In the genomic region with DNA sequence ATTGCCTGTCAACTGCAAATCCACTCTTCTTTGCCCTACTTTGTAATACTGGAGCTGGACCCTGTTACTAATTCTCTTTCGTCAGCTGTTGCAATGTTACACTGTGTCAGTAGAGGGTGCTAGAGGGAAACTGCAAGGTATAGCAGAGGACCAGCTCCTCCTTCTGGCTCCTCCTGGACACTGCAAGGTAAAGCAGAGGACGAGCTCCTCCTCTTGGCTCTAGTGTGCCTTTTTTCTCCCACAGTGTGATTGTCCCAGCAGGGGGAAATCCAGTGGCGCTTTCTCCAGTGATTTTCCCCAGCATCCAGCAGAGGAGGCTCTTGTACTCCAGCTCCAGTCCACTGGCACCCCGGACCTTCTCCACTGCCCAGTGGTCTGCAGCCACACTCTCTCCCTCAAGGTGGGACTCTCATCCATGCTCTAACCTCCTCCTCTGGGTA, we compare ENCODE assay signal across 8 cellular contexts.
DNase-seq lines count a peak whose midpoint lies in the region; ATAC-seq and TF ChIP-seq lines count a peak whose summit lies in the region.

No MANE protein-coding gene starts in this region.

- H4K20me1 ChIP-seq in SK-N-SH (ENCODE audit: insufficient read depth), result no peaks in the 10 kb centered on the region

- no peak overlapping the region for H3K27ac Mint-ChIP-seq in activated naive CD4-positive, alpha-beta T cell treated with anti-CD3 and anti-CD28 coated beads, Interleukin-2, amount 10 ng/mL, durations not matched to agents 7 days and 5 days

- DNase-seq in NCI-H1092 treated with DMSO at 0.1 percent for 48 hours (lab: John Stamatoyannopoulos, UW) (peak; percentile 71), SK-N-SH (peak; percentile 86), Right ventricle myocardium inferior (ENCODE audit: missing footprints) (peak; percentile 79), prostate gland (ENCODE audit: low spot score) (peak; percentile 76), aorta (peak; percentile 89 to 90)
- peak; percentile 93 for DNase-seq in activated naive CD4-positive, alpha-beta T cell treated with anti-CD3 and anti-CD28 coated beads, Interleukin-2, amount 10 ng/mL, durations not matched to agents 7 days and 5 days

- H3K79me2 ChIP-seq in SK-N-SH (ENCODE audit: insufficient read depth), result no peaks in the 10 kb centered on the region

- H3K4me3 ChIP-seq in SK-N-SH (ENCODE audit: low read depth in 2 of 2, low read length in 1 of 2) (peak overlapping the region in 1 of 2 experiments; percentile 14; a peak in 1 of 4 replicates), prostate gland (no peak overlapping the region), aorta (ENCODE audit: low read length in 2 of 2) (no peak overlapping the region)

- POLR2A ChIA-PET in SK-N-SH (lab: Yijun Ruan, JAX), result interaction anchor here (0.9 kb wide), 1 partner anchor 547 kb away, joined by 6 read pairs; no protein-coding TSS in a partner anchor

- H3K9me3 ChIP-seq in SK-N-SH (no peaks in the 10 kb centered on the region), prostate gland (no peaks in the 10 kb centered on the region), aorta (ENCODE audit: control insufficient read depth, low read length) (no peaks in the 10 kb centered on the region)

- CTCF ChIA-PET in SK-N-SH (lab: Yijun Ruan, JAX), result interaction anchor here (0.5 to 16.8 kb wide), 156 partner anchors 9 to 812 kb away, joined by 3 to 573 read pairs (median 4); a partner anchor contains a TSS
- CTCF ChIA-PET in activated naive CD4-positive, alpha-beta T cell treated with anti-CD3 and anti-CD28 coated beads, Interleukin-2, amount 10 ng/mL, durations not matched to agents 7 days and 5 days (lab: Charles Lee), result interaction anchor here (0.5 to 14.7 kb wide), 80 partner anchors 10 to 811 kb away, joined by 3 to 535 read pairs (median 5); a partner anchor contains a TSS

- H3K4me1 ChIP-seq in SK-N-SH (ENCODE audit: control insufficient read depth in 1 of 2, insufficient read depth in 2 of 2, low read depth in 1 of 2, low read length in 1 of 2), result peaks cover 0 to 3% of the 10 kb centered on the region in 2 experiments; a peak in 1 of 4 replicates
- H3K4me1 ChIP-seq in prostate gland (replicated peaks), result no peaks in the 10 kb centered on the region
- H3K4me1 ChIP-seq in aorta (ENCODE audit: control insufficient read depth in 1 of 2, insufficient read depth in 2 of 2, low read length in 2 of 2), result no peaks in the 10 kb centered on the region

- H3K4me2 ChIP-seq in SK-N-SH, result no peak overlapping the region

- 5% methylated on average over 4 of the region's 4 CpGs for WGBS in SK-N-SH (ENCODE audit: low lambda C conversion rate)
- 25% methylated on average over 4 of the region's 4 CpGs for WGBS in prostate gland
- WGBS in aorta, 2 donors, result 23 to 28% methylated on average over 4 of the region's 4 CpGs

- H3K27me3 ChIP-seq in SK-N-SH (ENCODE audit: insufficient read depth) (no peaks in the 10 kb centered on the region), prostate gland (replicated peaks; ENCODE audit: insufficient read depth) (no peaks in the 10 kb centered on the region), aorta (ENCODE audit: control insufficient read depth in 1 of 2, insufficient read depth in 2 of 2, low read length in 1 of 2) (no peaks in the 10 kb centered on the region)

- H3K27me3 Mint-ChIP-seq in activated naive CD4-positive, alpha-beta T cell treated with anti-CD3 and anti-CD28 coated beads, Interleukin-2, amount 10 ng/mL, durations not matched to agents 7 days and 5 days, result peaks cover 5% of the 10 kb centered on the region

- H3K9ac ChIP-seq in SK-N-SH, result no peak overlapping the region

- H3K36me3 Mint-ChIP-seq in activated naive CD4-positive, alpha-beta T cell treated with anti-CD3 and anti-CD28 coated beads, Interleukin-2, amount 10 ng/mL, durations not matched to agents 7 days and 5 days, result no peaks in the 10 kb centered on the region

- intact Hi-C loops in Right ventricle myocardium inferior (cut with DNase I), result loop anchor here (5.0 to 10.0 kb wide), 3 partner anchors 523 to 1123 kb away; a partner anchor contains a TSS
- intact Hi-C loops in prostate gland (cut with DNase I), result loop anchor here (5.0 to 10.0 kb wide), 2 partner anchors 621 to 1123 kb away; no protein-coding TSS in a partner anchor
- intact Hi-C loops in aorta (cut with DNase I), result loop anchor here (5.0 to 10.0 kb wide), 2 partner anchors 621 to 813 kb away; no protein-coding TSS in a partner anchor

- ATAC-seq in HG02642 (IDR thresholded peaks at IDR 0.05; ENCODE audit: poor library complexity, unreplicated experiment) (peak; percentile 84), Right ventricle myocardium inferior (peak; percentile 79), aorta (ENCODE audit: low FRiP score) (peak; percentile 89)

- no peak for TF ChIP-seq POLR2A in prostate gland (IDR thresholded peaks at IDR 0.05)

- no peaks in the 10 kb centered on the region for H3F3A ChIP-seq in SK-N-SH (replicated peaks; ENCODE audit: insufficient read depth)

- TF ChIP-seq RAD21 in SK-N-SH (IDR thresholded peaks at IDR 0.05; ENCODE audit: low read length), result peak; percentile 91

- H3K9me2 ChIP-seq in SK-N-SH, result no peaks in the 10 kb centered on the region

- H3K27ac ChIP-seq in SK-N-SH (ENCODE audit: low read depth in 2 of 2, low read length in 1 of 2), result no peak overlapping the region
- H3K27ac ChIP-seq in prostate gland, result no peak overlapping the region
- H3K27ac ChIP-seq in aorta (ENCODE audit: low read depth in 1 of 2, low read length in 2 of 2), result no peak overlapping the region

- no peak overlapping the region for H2AFZ ChIP-seq in SK-N-SH (ENCODE audit: low read depth)

- no peaks in the 10 kb centered on the region for H3K9me3 Mint-ChIP-seq in activated naive CD4-positive, alpha-beta T cell treated with anti-CD3 and anti-CD28 coated beads, Interleukin-2, amount 10 ng/mL, durations not matched to agents 7 days and 5 days

- H3K36me3 ChIP-seq in SK-N-SH (replicated peaks in 1 of 2; ENCODE audit: control insufficient read depth in 1 of 2, insufficient read depth in 2 of 2, low read length in 1 of 2) (no peaks in the 10 kb centered on the region), prostate gland (no peaks in the 10 kb centered on the region), aorta (ENCODE audit: control insufficient read depth in 1 of 2, insufficient read depth in 2 of 2, low read length in 1 of 2) (no peaks in the 10 kb centered on the region)

- peaks cover 4% of the 10 kb centered on the region for H3K4me1 Mint-ChIP-seq in activated naive CD4-positive, alpha-beta T cell treated with anti-CD3 and anti-CD28 coated beads, Interleukin-2, amount 10 ng/mL, durations not matched to agents 7 days and 5 days

- TF ChIP-seq EP300 in SK-N-SH (IDR thresholded peaks at IDR 0.05; ENCODE audit: borderline replicate concordance in 1 of 2, low read depth in 1 of 2, low read length in 1 of 2), result no peak

- H3K4me3 Mint-ChIP-seq in activated naive CD4-positive, alpha-beta T cell treated with anti-CD3 and anti-CD28 coated beads, Interleukin-2, amount 10 ng/mL, durations not matched to agents 7 days and 5 days, result no peak overlapping the region

- TF ChIP-seq CTCF in GM12873 (IDR thresholded peaks at IDR 0.05; ENCODE audit: insufficient read depth, low read depth, low read length, missing control alignments) (peak; percentile 100), SK-N-SH (IDR thresholded peaks at IDR 0.05) (peak; percentile 99), prostate gland (IDR thresholded peaks at IDR 0.05) (peak; percentile 84 to 99 (median 96))

TF ChIP-seq in SK-N-SH, 30 proteins besides CTCF, POLR2A, EP300 and RAD21 (continues in another document):
- TF ChIP-seq MXI1 (IDR thresholded peaks at IDR 0.05; ENCODE audit: low read depth, low read length), result no peak
- no peak for TF ChIP-seq NRF1 (IDR thresholded peaks at IDR 0.05; ENCODE audit: low read depth, low read length)
- peak; percentile 97 for TF ChIP-seq SMC3 (IDR thresholded peaks at IDR 0.05; ENCODE audit: low read depth, low read length)
- no peak for TF ChIP-seq POLR2AphosphoS5 (IDR thresholded peaks at IDR 0.05; ENCODE audit: low read depth, low read length)
- TF ChIP-seq JUND (IDR thresholded peaks at IDR 0.05), result no peak
- TF ChIP-seq CHD2 (IDR thresholded peaks at IDR 0.05; ENCODE audit: low read length, partially characterized antibody), result peak; percentile 74
- TF ChIP-seq, protein P1, sequence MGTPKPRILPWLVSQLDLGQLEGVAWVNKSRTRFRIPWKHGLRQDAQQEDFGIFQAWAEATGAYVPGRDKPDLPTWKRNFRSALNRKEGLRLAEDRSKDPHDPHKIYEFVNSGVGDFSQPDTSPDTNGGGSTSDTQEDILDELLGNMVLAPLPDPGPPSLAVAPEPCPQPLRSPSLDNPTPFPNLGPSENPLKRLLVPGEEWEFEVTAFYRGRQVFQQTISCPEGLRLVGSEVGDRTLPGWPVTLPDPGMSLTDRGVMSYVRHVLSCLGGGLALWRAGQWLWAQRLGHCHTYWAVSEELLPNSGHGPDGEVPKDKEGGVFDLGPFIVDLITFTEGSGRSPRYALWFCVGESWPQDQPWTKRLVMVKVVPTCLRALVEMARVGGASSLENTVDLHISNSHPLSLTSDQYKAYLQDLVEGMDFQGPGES (IDR thresholded peaks at IDR 0.05; ENCODE audit: low read depth, low read length), result no peak
- 0 out of 2 replicates have a peak, but pooled peaks have one; percentile 44 for TF ChIP-seq SIN3A (IDR thresholded peaks at IDR 0.05; ENCODE audit: borderline replicate concordance, low read depth, low read length)
- TF ChIP-seq TCF12 (IDR thresholded peaks at IDR 0.05), result 0 out of 2 replicates have a peak, but pooled peaks have one; percentile 28
- peak; percentile 81 for TF ChIP-seq RCOR1 (IDR thresholded peaks at IDR 0.05; ENCODE audit: low read length)
- no peak for TF ChIP-seq FOXJ3 (CRISPR knock-in tag; IDR thresholded peaks at IDR 0.05)
- TF ChIP-seq, protein P2, sequence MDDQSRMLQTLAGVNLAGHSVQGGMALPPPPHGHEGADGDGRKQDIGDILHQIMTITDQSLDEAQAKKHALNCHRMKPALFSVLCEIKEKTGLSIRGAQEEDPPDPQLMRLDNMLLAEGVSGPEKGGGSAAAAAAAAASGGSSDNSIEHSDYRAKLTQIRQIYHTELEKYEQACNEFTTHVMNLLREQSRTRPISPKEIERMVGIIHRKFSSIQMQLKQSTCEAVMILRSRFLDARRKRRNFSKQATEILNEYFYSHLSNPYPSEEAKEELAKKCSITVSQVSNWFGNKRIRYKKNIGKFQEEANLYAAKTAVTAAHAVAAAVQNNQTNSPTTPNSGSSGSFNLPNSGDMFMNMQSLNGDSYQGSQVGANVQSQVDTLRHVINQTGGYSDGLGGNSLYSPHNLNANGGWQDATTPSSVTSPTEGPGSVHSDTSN (IDR thresholded peaks at IDR 0.05), result no peak
- TF ChIP-seq TEAD4 (IDR thresholded peaks at IDR 0.05; ENCODE audit: borderline replicate concordance, insufficient read depth), result no peak
- TF ChIP-seq, protein P3, sequence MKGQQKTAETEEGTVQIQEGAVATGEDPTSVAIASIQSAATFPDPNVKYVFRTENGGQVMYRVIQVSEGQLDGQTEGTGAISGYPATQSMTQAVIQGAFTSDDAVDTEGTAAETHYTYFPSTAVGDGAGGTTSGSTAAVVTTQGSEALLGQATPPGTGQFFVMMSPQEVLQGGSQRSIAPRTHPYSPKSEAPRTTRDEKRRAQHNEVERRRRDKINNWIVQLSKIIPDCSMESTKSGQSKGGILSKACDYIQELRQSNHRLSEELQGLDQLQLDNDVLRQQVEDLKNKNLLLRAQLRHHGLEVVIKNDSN (IDR thresholded peaks at IDR 0.05; ENCODE audit: borderline replicate concordance, low read depth), result no peak
